Comparison of ENCODE assay signal across 17 cellular contexts in genomic region chr6:21826031-21826430, GRCh38.
DNase-seq lines count a peak whose midpoint lies in the region; ATAC-seq, FAIRE-seq and TF ChIP-seq lines count a peak whose summit lies in the region.
"Had no signal": no experiment of that assay in that cellular context is flagged by ENCODE, and none has a peak within 500 bp of the region (broad histone marks: within the 10 kb centered on the region; RNA-seq: fewer than 3 reads in every experiment).

No MANE protein-coding gene starts in this region.

- H3K36me3 ChIP-seq in HEK293 (ENCODE audit: control insufficient read depth in 2 of 2, insufficient read depth in 1 of 2, low read length in 2 of 2) (no peaks in the 10 kb centered on the region), astrocyte (ENCODE audit: insufficient read depth, low read length) (no peaks in the 10 kb centered on the region)
- H3K36me3 ChIP-seq: esophagus squamous epithelium had no signal

- no peaks in the 10 kb centered on the region for H3K27me3 ChIP-seq in astrocyte (ENCODE audit: insufficient read depth, low read length)
- H3K27me3 ChIP-seq: esophagus squamous epithelium had no signal

- H3K9me3 ChIP-seq in HEK293 (ENCODE audit: control insufficient read depth, insufficient read depth, low read depth, low read length) (no peaks in the 10 kb centered on the region), astrocyte (ENCODE audit: insufficient read depth, low read depth, low read length) (no peaks in the 10 kb centered on the region)
- H3K9me3 ChIP-seq: esophagus squamous epithelium had no signal

- FAIRE-seq in astrocyte (lab: Jason Lieb, UNC) = peak; percentile 54
- no peak for FAIRE-seq in HTR-8/SVneo (lab: Jason Lieb, UNC)
- FAIRE-seq: A204.1 had no signal

- H3K9me3 Mint-ChIP-seq in astrocyte (ENCODE audit: unreplicated experiment) (no peaks in the 10 kb centered on the region), endothelial cell (ENCODE audit: unreplicated experiment) (no peaks in the 10 kb centered on the region)
- no peaks in the 10 kb centered on the region for H3K9me3 Mint-ChIP-seq in naive thymus-derived CD8-positive, alpha-beta T cell
- H3K9me3 Mint-ChIP-seq: activated naive CD8-positive, alpha-beta T cell treated with anti-CD3 and anti-CD28 coated beads for 36 hours; T-cell had no signal

- POLR2A ChIA-PET in HEK293 (lab: Yijun Ruan, JAX) = interaction anchor here (0.5 to 5.0 kb wide), 3 partner anchors 72 to 232 kb away, joined by 3 to 26 read pairs (median 10); partner anchors contain the start of gene SOX4
- POLR2A ChIA-PET in naive thymus-derived CD8-positive, alpha-beta T cell (lab: Charles Lee) = no interaction called here

- H3K4me2 ChIP-seq in astrocyte (ENCODE audit: low read length) = peak overlapping the region; percentile 76

- no peak for ATAC-seq in naive thymus-derived CD8-positive, alpha-beta T cell
- no peak for ATAC-seq in HG03108 (IDR thresholded peaks at IDR 0.05; ENCODE audit: unreplicated experiment)
- ATAC-seq: T-cell had no signal

- H4K20me1 ChIP-seq in astrocyte (ENCODE audit: insufficient read depth, low read length) = no peaks in the 10 kb centered on the region

- H3K4me3 ChIP-seq in HEK293 (ENCODE audit: low read depth, low read length) = no peak overlapping the region
- H3K4me3 ChIP-seq in astrocyte (ENCODE audit: insufficient read depth, low read depth, low read length) = no peak overlapping the region
- H3K4me3 ChIP-seq: esophagus squamous epithelium had no signal

- H3K27ac ChIP-seq in HEK293 (ENCODE audit: extremely low read depth, low read depth, low read length) (peak overlapping the region; percentile 47), astrocyte (ENCODE audit: low read depth, low read length) (peak overlapping the region; percentile 31)
- H3K27ac ChIP-seq: esophagus squamous epithelium had no signal

- no peaks in the 10 kb centered on the region for H3K36me3 Mint-ChIP-seq in astrocyte (ENCODE audit: low read depth, unreplicated experiment)
- no peaks in the 10 kb centered on the region for H3K36me3 Mint-ChIP-seq in naive thymus-derived CD8-positive, alpha-beta T cell
- peaks cover 4% of the 10 kb centered on the region for H3K36me3 Mint-ChIP-seq in endothelial cell (ENCODE audit: low read depth, unreplicated experiment)
- H3K36me3 Mint-ChIP-seq: activated naive CD8-positive, alpha-beta T cell treated with anti-CD3 and anti-CD28 coated beads for 36 hours; T-cell had no signal

- CTCF ChIA-PET in HEK293 (lab: Yijun Ruan, JAX) = interaction anchor here (0.6 kb wide), 1 partner anchor 196 kb away, joined by 3 read pairs; no protein-coding TSS in a partner anchor

- H3K4me1 Mint-ChIP-seq in astrocyte (ENCODE audit: low read depth, unreplicated experiment) = peaks cover 40% of the 10 kb centered on the region
- H3K4me1 Mint-ChIP-seq in naive thymus-derived CD8-positive, alpha-beta T cell = no peaks in the 10 kb centered on the region
- H3K4me1 Mint-ChIP-seq in endothelial cell (ENCODE audit: unreplicated experiment) = peaks cover 36% of the 10 kb centered on the region

- H3K27ac Mint-ChIP-seq in astrocyte (ENCODE audit: unreplicated experiment) (peak overlapping the region; percentile 75), endothelial cell (ENCODE audit: unreplicated experiment) (no peak overlapping the region)
- no peak overlapping the region for H3K27ac Mint-ChIP-seq in naive thymus-derived CD8-positive, alpha-beta T cell
- H3K27ac Mint-ChIP-seq: activated naive CD8-positive, alpha-beta T cell treated with anti-CD3 and anti-CD28 coated beads for 36 hours; T-cell had no signal

- DNase-seq in A172 (ENCODE audit: low spot score) (peak; percentile 66), astrocyte (ENCODE audit: low read depth) (peak; percentile 74), iris pigment epithelial cell (ENCODE audit: low read depth) (peak; percentile 59), HTR-8/SVneo (ENCODE audit: insufficient read length, low spot score) (no peak), endothelial cell (ENCODE audit: low spot score) (no peak)
- no peak for DNase-seq in naive thymus-derived CD8-positive, alpha-beta T cell
- DNase-seq: activated CD8-positive, alpha-beta memory T cell treated with anti-CD3 and anti-CD28 coated beads, Interleukin-2, amount 50 U/mL, for 4 hours; activated naive CD8-positive, alpha-beta T cell treated with anti-CD3 and anti-CD28 coated beads for 36 hours; esophagus squamous epithelium; NCI-H1417; NCI-H446; OCI-M1; substantia nigra; T-cell had no signal

- TF ChIP-seq CTCF in HEK293 (tag by site-specific recombination; IDR thresholded peaks at IDR 0.05) = no peak
- TF ChIP-seq CTCF in astrocyte (IDR thresholded peaks at IDR 0.05; ENCODE audit: insufficient read depth, low read depth, low read length) = no peak
- TF ChIP-seq CTCF in endothelial cell (IDR thresholded peaks at IDR 0.05; ENCODE audit: unreplicated experiment) = no peak

- H3K4me3 Mint-ChIP-seq in astrocyte (ENCODE audit: unreplicated experiment) (no peak overlapping the region), endothelial cell (ENCODE audit: unreplicated experiment) (no peak overlapping the region)
- H3K4me3 Mint-ChIP-seq in naive thymus-derived CD8-positive, alpha-beta T cell = no peak overlapping the region
- H3K4me3 Mint-ChIP-seq: activated naive CD8-positive, alpha-beta T cell treated with anti-CD3 and anti-CD28 coated beads for 36 hours; T-cell had no signal

- H3K9ac ChIP-seq in astrocyte (ENCODE audit: low read length) = no peak overlapping the region

- peaks cover 28% of the 10 kb centered on the region for H3K4me1 ChIP-seq in HEK293 (ENCODE audit: control insufficient read depth, insufficient read depth, low read length)
- H3K4me1 ChIP-seq in astrocyte (ENCODE audit: insufficient read depth, low read length) = peaks cover 15% of the 10 kb centered on the region
- H3K4me1 ChIP-seq: esophagus squamous epithelium had no signal

- no peaks in the 10 kb centered on the region for H3K27me3 Mint-ChIP-seq in astrocyte (ENCODE audit: low read depth, unreplicated experiment)
- peaks cover 0 to 1% (median 0%) of the 10 kb centered on the region in 5 donors for H3K27me3 Mint-ChIP-seq in naive thymus-derived CD8-positive, alpha-beta T cell
- H3K27me3 Mint-ChIP-seq in endothelial cell (ENCODE audit: unreplicated experiment) = peaks cover 1% of the 10 kb centered on the region

- peaks cover 6% of the 10 kb centered on the region for H3K79me2 ChIP-seq in astrocyte (ENCODE audit: insufficient read depth, low read length)

- no peak overlapping the region for H2AFZ ChIP-seq in astrocyte (ENCODE audit: low read depth, low read length)

TF ChIP-seq in HEK293, 187 proteins besides CTCF, POLR2A, EP300 and RAD21:
- TF ChIP-seq ZNF335 (tag by site-specific recombination; conservative IDR thresholded peaks at IDR 0.05) (peak; percentile 23; the same call in 1 of the 2 replicates), ZNF324 (tag by site-specific recombination; IDR thresholded peaks at IDR 0.05) (no peak), ZNF449 (tag by site-specific recombination; IDR thresholded peaks at IDR 0.05) (peak; percentile 80; the same call in 1 of the 2 replicates)

Comparison
In these comparisons a context has a peak if more than half of its experiments do, and no peak if none do; other contexts are left out.
1. DNase-seq: peak in A172 (single experiment), astrocyte (single experiment) and iris pigment epithelial cell (single experiment); none in naive thymus-derived CD8-positive, alpha-beta T cell (0 of 10), HTR-8/SVneo (single experiment) and endothelial cell (single experiment).